Comparison of ENCODE assay signal across 1 cellular context in the genomic region with DNA sequence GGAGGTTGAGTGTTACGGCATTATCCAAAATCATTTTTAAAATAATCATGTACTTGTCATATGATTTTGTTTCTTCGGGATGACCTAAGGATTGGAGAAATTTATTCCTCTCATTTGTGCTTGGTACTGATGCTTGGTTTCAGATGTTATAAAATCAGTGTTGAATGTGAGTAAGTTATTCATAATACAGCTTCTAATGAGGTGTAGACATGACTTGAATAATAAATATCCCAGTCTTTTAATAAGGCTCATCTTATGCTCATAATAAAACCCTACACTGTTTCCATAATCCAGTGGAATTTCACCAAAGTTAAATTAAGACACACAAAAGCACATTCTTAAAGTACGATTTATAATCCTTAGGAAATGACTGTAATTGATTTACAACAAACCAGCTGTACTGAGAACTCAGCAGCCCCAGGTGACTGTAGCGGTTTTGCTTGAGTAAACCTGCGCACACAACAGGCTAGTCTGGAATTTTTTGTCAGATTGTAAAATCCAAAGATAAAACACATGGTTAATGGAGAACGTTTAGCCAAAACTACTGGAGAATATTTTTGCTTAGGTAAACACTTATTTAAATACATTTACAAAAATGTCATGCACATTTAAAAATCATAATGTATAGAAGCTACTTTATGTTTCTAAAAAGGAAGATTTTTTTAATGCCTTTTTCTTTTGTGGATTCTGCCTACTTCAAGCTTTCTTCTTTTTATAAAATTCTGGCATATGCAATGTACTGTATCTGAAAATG.
TF ChIP-seq lines count a peak whose summit lies in the region.

No MANE protein-coding gene starts in this region.

TF ChIP-seq in GM23338, 12 proteins besides CTCF, POLR2A, EP300 and RAD21 (continued from another document):
- TF ChIP-seq, protein P1, sequence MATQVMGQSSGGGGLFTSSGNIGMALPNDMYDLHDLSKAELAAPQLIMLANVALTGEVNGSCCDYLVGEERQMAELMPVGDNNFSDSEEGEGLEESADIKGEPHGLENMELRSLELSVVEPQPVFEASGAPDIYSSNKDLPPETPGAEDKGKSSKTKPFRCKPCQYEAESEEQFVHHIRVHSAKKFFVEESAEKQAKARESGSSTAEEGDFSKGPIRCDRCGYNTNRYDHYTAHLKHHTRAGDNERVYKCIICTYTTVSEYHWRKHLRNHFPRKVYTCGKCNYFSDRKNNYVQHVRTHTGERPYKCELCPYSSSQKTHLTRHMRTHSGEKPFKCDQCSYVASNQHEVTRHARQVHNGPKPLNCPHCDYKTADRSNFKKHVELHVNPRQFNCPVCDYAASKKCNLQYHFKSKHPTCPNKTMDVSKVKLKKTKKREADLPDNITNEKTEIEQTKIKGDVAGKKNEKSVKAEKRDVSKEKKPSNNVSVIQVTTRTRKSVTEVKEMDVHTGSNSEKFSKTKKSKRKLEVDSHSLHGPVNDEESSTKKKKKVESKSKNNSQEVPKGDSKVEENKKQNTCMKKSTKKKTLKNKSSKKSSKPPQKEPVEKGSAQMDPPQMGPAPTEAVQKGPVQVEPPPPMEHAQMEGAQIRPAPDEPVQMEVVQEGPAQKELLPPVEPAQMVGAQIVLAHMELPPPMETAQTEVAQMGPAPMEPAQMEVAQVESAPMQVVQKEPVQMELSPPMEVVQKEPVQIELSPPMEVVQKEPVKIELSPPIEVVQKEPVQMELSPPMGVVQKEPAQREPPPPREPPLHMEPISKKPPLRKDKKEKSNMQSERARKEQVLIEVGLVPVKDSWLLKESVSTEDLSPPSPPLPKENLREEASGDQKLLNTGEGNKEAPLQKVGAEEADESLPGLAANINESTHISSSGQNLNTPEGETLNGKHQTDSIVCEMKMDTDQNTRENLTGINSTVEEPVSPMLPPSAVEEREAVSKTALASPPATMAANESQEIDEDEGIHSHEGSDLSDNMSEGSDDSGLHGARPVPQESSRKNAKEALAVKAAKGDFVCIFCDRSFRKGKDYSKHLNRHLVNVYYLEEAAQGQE (IDR thresholded peaks at IDR 0.05; ENCODE audit: unreplicated experiment), result no peak
- TF ChIP-seq EZH2phosphoT487 (IDR thresholded peaks at IDR 0.05; ENCODE audit: unreplicated experiment) (no peak), ZNF114 (CRISPR knock-in tag; IDR thresholded peaks at IDR 0.05) (no peak), NANOG (IDR thresholded peaks at IDR 0.05; ENCODE audit: borderline replicate concordance) (no peak), ZNF331 (CRISPR knock-in tag; IDR thresholded peaks at IDR 0.05; ENCODE audit: low read depth) (no peak)
- TF ChIP-seq, protein P2, sequence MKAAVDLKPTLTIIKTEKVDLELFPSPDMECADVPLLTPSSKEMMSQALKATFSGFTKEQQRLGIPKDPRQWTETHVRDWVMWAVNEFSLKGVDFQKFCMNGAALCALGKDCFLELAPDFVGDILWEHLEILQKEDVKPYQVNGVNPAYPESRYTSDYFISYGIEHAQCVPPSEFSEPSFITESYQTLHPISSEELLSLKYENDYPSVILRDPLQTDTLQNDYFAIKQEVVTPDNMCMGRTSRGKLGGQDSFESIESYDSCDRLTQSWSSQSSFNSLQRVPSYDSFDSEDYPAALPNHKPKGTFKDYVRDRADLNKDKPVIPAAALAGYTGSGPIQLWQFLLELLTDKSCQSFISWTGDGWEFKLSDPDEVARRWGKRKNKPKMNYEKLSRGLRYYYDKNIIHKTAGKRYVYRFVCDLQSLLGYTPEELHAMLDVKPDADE (IDR thresholded peaks at IDR 0.05), result no peak
